In the genomic region with DNA sequence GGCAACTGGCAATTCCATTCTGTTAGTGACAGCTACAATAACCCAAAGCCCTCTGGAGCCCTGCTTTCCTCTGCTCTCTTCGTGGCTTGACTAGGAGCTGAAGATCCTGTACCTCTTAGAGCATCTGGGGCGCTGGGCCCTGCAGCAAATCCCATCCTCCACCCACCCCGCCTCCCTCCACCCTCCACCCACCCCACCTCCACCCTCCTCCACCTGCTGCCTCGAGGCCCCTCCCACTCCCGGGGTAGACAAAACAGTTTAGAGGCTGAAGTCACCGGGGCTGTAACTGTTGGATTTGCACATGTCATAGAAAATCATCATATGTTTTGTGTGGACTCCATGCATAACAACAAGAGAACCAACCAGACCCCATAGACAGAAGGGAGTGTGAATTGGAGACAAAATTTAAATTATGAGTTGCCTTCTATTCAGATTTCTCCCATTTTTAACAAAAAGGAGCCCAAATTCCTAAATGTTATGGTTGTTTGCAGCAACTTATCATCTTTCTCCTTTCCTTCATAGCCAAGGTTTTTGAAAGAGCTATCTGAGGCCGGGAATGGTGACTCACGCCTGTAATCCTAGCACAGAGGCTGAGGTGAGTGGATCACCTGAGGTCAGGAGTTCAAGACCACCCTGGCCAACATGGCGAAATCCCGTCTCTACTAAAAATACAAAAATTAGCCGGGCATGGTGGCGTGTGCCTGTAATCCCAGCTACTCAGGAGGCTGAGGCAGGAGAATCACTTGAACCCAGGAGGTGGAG, we compare ENCODE assay signal across 2 cellular contexts.
A peak's percentile ranks its signal among the peaks of the same experiment; 100 is the strongest.
TF ChIP-seq lines count a peak whose summit lies in the region.

No MANE protein-coding gene starts in this region.

TF ChIP-seq in HepG2, 621 proteins besides CTCF, POLR2A, EP300 and RAD21 (continued from another document):
- TF ChIP-seq NCOA2 (CRISPR knock-in tag; IDR thresholded peaks at IDR 0.05): no peak
- TF ChIP-seq GATAD2A (CRISPR knock-in tag; IDR thresholded peaks at IDR 0.05): 0 out of 2 replicates have a peak, but pooled peaks have one; percentile 15
- TF ChIP-seq PCBP1 (IDR thresholded peaks at IDR 0.05; ENCODE audit: borderline replicate concordance, low read depth, low read length): no peak
- peak; percentile 51 for TF ChIP-seq FOSL2 (CRISPR knock-in tag; IDR thresholded peaks at IDR 0.05)
- peak; percentile 16 for TF ChIP-seq SAP130 (CRISPR knock-in tag; IDR thresholded peaks at IDR 0.05; ENCODE audit: low read depth)
- TF ChIP-seq, protein P1, sequence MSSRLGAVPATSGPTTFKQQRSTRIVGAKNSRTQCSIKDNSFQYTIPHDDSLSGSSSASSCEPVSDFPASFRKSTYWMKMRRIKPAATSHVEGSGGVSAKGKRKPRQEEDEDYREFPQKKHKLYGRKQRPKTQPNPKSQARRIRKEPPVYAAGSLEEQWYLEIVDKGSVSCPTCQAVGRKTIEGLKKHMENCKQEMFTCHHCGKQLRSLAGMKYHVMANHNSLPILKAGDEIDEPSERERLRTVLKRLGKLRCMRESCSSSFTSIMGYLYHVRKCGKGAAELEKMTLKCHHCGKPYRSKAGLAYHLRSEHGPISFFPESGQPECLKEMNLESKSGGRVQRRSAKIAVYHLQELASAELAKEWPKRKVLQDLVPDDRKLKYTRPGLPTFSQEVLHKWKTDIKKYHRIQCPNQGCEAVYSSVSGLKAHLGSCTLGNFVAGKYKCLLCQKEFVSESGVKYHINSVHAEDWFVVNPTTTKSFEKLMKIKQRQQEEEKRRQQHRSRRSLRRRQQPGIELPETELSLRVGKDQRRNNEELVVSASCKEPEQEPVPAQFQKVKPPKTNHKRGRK (CRISPR knock-in tag; IDR thresholded peaks at IDR 0.05): no peak
- peak; percentile 31; the same call in 1 of the 2 replicates for TF ChIP-seq ZSCAN25 (CRISPR knock-in tag; IDR thresholded peaks at IDR 0.05)
- 0 out of 2 replicates have a peak, but pooled peaks have one; percentile 10 for TF ChIP-seq TAF1 (CRISPR knock-in tag; IDR thresholded peaks at IDR 0.05)
- no peak for TF ChIP-seq ZNF749 (CRISPR knock-in tag; IDR thresholded peaks at IDR 0.05; ENCODE audit: borderline replicate concordance)
- no peak for TF ChIP-seq KAT2B (IDR thresholded peaks at IDR 0.05; ENCODE audit: borderline replicate concordance, low read depth, low read length)
- TF ChIP-seq, protein P2, sequence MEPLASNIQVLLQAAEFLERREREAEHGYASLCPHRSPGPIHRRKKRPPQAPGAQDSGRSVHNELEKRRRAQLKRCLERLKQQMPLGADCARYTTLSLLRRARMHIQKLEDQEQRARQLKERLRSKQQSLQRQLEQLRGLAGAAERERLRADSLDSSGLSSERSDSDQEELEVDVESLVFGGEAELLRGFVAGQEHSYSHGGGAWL (CRISPR knock-in tag; IDR thresholded peaks at IDR 0.05): 0 out of 2 replicates have a peak, but pooled peaks have one; percentile 12
- TF ChIP-seq, protein P3, sequence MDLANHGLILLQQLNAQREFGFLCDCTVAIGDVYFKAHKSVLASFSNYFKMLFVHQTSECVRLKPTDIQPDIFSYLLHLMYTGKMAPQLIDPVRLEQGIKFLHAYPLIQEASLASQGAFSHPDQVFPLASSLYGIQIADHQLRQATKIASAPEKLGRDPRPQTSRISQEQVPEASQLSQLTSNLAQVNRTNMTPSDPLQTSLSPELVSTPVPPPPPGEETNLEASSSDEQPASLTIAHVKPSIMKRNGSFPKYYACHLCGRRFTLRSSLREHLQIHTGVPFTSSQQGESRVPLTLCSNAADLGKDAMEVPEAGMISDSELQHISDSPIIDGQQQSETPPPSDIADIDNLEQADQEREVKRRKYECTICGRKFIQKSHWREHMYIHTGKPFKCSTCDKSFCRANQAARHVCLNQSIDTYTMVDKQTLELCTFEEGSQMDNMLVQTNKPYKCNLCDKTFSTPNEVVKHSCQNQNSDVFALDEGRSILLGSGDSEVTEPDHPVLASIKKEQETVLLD (CRISPR knock-in tag; IDR thresholded peaks at IDR 0.05; ENCODE audit: low read depth): no peak
- TF ChIP-seq, protein P4, sequence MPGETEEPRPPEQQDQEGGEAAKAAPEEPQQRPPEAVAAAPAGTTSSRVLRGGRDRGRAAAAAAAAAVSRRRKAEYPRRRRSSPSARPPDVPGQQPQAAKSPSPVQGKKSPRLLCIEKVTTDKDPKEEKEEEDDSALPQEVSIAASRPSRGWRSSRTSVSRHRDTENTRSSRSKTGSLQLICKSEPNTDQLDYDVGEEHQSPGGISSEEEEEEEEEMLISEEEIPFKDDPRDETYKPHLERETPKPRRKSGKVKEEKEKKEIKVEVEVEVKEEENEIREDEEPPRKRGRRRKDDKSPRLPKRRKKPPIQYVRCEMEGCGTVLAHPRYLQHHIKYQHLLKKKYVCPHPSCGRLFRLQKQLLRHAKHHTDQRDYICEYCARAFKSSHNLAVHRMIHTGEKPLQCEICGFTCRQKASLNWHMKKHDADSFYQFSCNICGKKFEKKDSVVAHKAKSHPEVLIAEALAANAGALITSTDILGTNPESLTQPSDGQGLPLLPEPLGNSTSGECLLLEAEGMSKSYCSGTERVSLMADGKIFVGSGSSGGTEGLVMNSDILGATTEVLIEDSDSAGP (CRISPR knock-in tag; IDR thresholded peaks at IDR 0.05; ENCODE audit: borderline replicate concordance): no peak
- no peak for TF ChIP-seq REXO4 (CRISPR knock-in tag; IDR thresholded peaks at IDR 0.05; ENCODE audit: borderline replicate concordance)
- 0 out of 2 replicates have a peak, but pooled peaks have one; percentile 14 for TF ChIP-seq RARA (CRISPR knock-in tag; IDR thresholded peaks at IDR 0.05)
- peak; percentile 37; the same call in 1 of the 2 replicates for TF ChIP-seq POLR2AphosphoS5 (IDR thresholded peaks at IDR 0.05; ENCODE audit: low read depth, low read length)

TF ChIP-seq in WTC11, 78 proteins besides CTCF, POLR2A, EP300 and RAD21 (continued from another document):
- TF ChIP-seq, protein P5, sequence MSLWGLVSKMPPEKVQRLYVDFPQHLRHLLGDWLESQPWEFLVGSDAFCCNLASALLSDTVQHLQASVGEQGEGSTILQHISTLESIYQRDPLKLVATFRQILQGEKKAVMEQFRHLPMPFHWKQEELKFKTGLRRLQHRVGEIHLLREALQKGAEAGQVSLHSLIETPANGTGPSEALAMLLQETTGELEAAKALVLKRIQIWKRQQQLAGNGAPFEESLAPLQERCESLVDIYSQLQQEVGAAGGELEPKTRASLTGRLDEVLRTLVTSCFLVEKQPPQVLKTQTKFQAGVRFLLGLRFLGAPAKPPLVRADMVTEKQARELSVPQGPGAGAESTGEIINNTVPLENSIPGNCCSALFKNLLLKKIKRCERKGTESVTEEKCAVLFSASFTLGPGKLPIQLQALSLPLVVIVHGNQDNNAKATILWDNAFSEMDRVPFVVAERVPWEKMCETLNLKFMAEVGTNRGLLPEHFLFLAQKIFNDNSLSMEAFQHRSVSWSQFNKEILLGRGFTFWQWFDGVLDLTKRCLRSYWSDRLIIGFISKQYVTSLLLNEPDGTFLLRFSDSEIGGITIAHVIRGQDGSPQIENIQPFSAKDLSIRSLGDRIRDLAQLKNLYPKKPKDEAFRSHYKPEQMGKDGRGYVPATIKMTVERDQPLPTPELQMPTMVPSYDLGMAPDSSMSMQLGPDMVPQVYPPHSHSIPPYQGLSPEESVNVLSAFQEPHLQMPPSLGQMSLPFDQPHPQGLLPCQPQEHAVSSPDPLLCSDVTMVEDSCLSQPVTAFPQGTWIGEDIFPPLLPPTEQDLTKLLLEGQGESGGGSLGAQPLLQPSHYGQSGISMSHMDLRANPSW (CRISPR knock-in tag; conservative IDR thresholded peaks at IDR 0.05; ENCODE audit: low read depth): no peak
- TF ChIP-seq GTF2I (CRISPR knock-in tag; conservative IDR thresholded peaks at IDR 0.05): no peak
- TF ChIP-seq NR2C2 (CRISPR knock-in tag; IDR thresholded peaks at IDR 0.05): no peak
- no peak for TF ChIP-seq KAT7 (CRISPR knock-in tag; IDR thresholded peaks at IDR 0.05; ENCODE audit: borderline replicate concordance)
- TF ChIP-seq ATF1 (CRISPR knock-in tag; IDR thresholded peaks at IDR 0.05): no peak
- TF ChIP-seq SOX15 (CRISPR knock-in tag; IDR thresholded peaks at IDR 0.05): no peak
- TF ChIP-seq NFE2L1 (CRISPR knock-in tag; IDR thresholded peaks at IDR 0.05): no peak
- TF ChIP-seq, protein P6, sequence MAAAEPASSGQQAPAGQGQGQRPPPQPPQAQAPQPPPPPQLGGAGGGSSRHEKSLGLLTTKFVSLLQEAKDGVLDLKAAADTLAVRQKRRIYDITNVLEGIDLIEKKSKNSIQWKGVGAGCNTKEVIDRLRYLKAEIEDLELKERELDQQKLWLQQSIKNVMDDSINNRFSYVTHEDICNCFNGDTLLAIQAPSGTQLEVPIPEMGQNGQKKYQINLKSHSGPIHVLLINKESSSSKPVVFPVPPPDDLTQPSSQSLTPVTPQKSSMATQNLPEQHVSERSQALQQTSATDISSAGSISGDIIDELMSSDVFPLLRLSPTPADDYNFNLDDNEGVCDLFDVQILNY (CRISPR knock-in tag; IDR thresholded peaks at IDR 0.05): no peak
- TF ChIP-seq TP53 (CRISPR knock-in tag; IDR thresholded peaks at IDR 0.05): no peak
- TF ChIP-seq, protein P7, sequence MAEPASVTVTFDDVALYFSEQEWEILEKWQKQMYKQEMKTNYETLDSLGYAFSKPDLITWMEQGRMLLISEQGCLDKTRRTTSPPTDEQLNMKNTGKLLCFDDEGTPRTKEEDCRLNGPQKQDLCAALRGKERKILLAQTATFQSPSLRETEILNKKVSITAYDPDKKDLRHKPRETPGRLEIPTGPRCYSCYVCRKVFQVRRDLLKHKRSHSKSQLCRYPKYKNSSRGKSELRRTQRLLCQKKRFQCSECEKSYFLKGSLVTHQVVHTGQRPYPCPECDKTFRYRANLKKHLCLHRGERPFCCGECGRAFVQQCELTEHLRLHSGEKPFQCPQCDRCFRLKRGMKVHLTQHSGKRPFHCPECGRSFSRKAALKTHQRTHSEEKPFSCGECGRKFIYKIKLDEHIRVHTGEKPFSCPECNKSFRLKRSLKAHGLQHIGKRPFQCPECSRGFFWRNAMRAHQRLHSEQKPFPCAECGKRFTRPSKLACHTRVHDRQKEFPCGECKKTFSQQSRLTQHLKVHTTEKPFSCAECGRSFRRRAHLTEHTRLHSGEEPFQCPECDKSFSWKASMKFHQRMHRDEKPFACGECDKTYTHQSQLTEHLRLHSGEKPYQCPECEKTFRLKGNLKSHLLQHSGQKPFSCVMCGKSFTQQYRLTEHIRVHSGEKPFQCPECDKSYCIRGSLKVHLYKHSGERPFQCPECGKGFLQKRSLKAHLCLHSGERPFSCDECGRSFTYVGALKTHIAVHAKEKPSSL (CRISPR knock-in tag; conservative IDR thresholded peaks at IDR 0.05): no peak
- TF ChIP-seq, protein P8, sequence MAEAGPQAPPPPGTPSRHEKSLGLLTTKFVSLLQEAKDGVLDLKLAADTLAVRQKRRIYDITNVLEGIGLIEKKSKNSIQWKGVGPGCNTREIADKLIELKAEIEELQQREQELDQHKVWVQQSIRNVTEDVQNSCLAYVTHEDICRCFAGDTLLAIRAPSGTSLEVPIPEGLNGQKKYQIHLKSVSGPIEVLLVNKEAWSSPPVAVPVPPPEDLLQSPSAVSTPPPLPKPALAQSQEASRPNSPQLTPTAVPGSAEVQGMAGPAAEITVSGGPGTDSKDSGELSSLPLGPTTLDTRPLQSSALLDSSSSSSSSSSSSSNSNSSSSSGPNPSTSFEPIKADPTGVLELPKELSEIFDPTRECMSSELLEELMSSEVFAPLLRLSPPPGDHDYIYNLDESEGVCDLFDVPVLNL (CRISPR knock-in tag; IDR thresholded peaks at IDR 0.05; ENCODE audit: borderline replicate concordance, low read depth): no peak
- TF ChIP-seq ZNF416 (CRISPR knock-in tag; IDR thresholded peaks at IDR 0.05): no peak
- TF ChIP-seq, protein P9, sequence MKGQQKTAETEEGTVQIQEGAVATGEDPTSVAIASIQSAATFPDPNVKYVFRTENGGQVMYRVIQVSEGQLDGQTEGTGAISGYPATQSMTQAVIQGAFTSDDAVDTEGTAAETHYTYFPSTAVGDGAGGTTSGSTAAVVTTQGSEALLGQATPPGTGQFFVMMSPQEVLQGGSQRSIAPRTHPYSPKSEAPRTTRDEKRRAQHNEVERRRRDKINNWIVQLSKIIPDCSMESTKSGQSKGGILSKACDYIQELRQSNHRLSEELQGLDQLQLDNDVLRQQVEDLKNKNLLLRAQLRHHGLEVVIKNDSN (CRISPR knock-in tag; IDR thresholded peaks at IDR 0.05): no peak
- TF ChIP-seq ESRRA (CRISPR knock-in tag; IDR thresholded peaks at IDR 0.05; ENCODE audit: borderline replicate concordance): no peak
